ENCODE assay signal across 9 cellular contexts in the genomic region with DNA sequence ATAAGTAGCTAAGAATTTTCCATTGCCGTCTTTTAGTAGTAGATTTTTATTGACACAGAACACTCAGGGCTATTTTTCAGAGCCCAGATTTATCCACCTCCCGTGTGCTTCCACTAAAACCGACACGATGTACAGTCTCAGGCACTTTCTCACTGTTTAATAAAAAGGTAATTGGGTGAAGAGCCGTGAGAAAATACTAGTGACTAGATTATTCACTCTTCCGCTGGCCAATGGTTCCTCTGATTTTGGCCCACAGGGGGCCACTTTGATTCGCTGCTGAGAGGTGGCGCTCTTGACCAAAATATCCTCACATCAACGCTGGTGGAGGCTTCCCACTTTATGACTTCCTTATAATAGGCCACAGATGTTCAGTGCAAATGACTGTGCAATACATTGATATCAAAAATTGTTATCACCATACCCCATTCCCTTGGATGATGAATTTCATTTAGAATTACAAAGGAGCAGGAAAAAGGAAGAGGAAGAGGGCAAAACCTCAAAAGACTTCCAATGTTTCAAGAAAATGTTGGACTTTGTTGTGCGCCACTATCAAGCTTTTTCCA. TPM values are rescaled to one million over a fixed set of nuclear protein-coding genes. Genes with fewer than 3 reads are reported as not detected.
DNase-seq lines count a peak whose midpoint lies in the region; ATAC-seq, FAIRE-seq and TF ChIP-seq lines count a peak whose summit lies in the region.
"Had no signal": no experiment of that assay in that cellular context is flagged by ENCODE, and none has a peak within 500 bp of the region (broad histone marks: within the 10 kb centered on the region; RNA-seq: fewer than 3 reads in every experiment).

No MANE protein-coding gene starts in this region.

- peak; percentile 93 for ATAC-seq in HCT116

- CTCF ChIA-PET in HCT116 (lab: Charles Lee), result interaction anchor here (0.6 to 6.2 kb wide), 13 partner anchors 16 to 672 kb away, joined by 3 to 49 read pairs (median 4); a partner anchor contains a TSS

- no peak overlapping the region for H3K9ac ChIP-seq in HCT116 (ENCODE audit: low read length)

- H3K27ac ChIP-seq in HCT116 (ENCODE audit: low read depth, low read length), result no peak overlapping the region
- H3K27ac ChIP-seq in SJCRH30, result no peak overlapping the region
- H3K27ac ChIP-seq in brain microvascular endothelial cell, result no peak overlapping the region
- H3K27ac ChIP-seq: skin epidermis had no signal

- peak; percentile 80 for FAIRE-seq in A204.1 (lab: Jason Lieb, UNC)

- no TSS peak for BruUV-seq in HCT116 (replicated peaks; lab: Mats Ljungman, UMichigan)

- TF ChIP-seq POLR2A in HCT116 (IDR thresholded peaks at IDR 0.05; ENCODE audit: borderline replicate concordance, extremely low read depth, insufficient read depth, insufficient read length), result no peak

- no peak overlapping the region for H3K4me3 ChIP-seq in GM12865 (ENCODE audit: low read depth, low read length)
- H3K4me3 ChIP-seq in HCT116 (replicated peaks in 1 of 2; ENCODE audit: low read depth in 1 of 2, low read length in 2 of 2), result no peak overlapping the region
- H3K4me3 ChIP-seq in SJCRH30, result no peak overlapping the region
- H3K4me3 ChIP-seq in brain microvascular endothelial cell (ENCODE audit: low read depth, low read length), result no peak overlapping the region
- H3K4me3 ChIP-seq: skin epidermis had no signal

- H4K20me1 ChIP-seq in HCT116 (ENCODE audit: insufficient read depth), result no peaks in the 10 kb centered on the region

- POLR2A ChIA-PET in HCT116 (lab: Charles Lee), result no interaction called here

- no peaks in the 10 kb centered on the region for H3K79me2 ChIP-seq in HCT116 (ENCODE audit: insufficient read depth, low read length)

- peak; percentile 77 for TF ChIP-seq CTCF in GM12865 (IDR thresholded peaks at IDR 0.05; ENCODE audit: insufficient read depth, low read depth, low read length, missing control alignments)
- TF ChIP-seq CTCF in HCT116 (IDR thresholded peaks at IDR 0.05 in 2 of 3, conservative IDR thresholded peaks at IDR 0.05 in 1 of 3; ENCODE audit: borderline replicate concordance in 1 of 3, insufficient read depth in 1 of 3, low read depth in 2 of 3, low read length in 2 of 3), result peak; percentile 71 to 90 (median 81)
- peak; percentile 94 for TF ChIP-seq CTCF in brain microvascular endothelial cell (IDR thresholded peaks at IDR 0.05; ENCODE audit: low read depth, low read length, missing control alignments)

- intact Hi-C loops in HCT116 (cut with micrococcal nuclease), result loop anchor here (1.0 to 5.0 kb wide), 4 partner anchors 445 to 1807 kb away; no protein-coding TSS in a partner anchor

- TF ChIP-seq RAD21 in HCT116 (IDR thresholded peaks at IDR 0.05; ENCODE audit: low read depth), result peak; percentile 91

- RAD21 ChIA-PET in HCT116 (lab: Charles Lee; ENCODE audit: low non-redundant PET in 1 of 2, low total read pairs in 2 of 2, uncharacterized antibody in 2 of 2, unreplicated experiment in 2 of 2), result interaction anchor here in 1 of 2 experiments (1.7 kb wide), 1 partner anchor 445 kb away, joined by 4 read pairs; no protein-coding TSS in a partner anchor

- DNase-seq in GM12865 (ENCODE audit: low read depth) (peak; percentile 66), HCT116 (ENCODE audit: low read depth, low spot score) (peak; percentile 42), M059J (ENCODE audit: low read depth) (peak; percentile 67), SJCRH30 (peak; percentile 45 to 72), brain microvascular endothelial cell (peak; percentile 67), iPS-NIHi11 (ENCODE audit: low spot score) (peak; percentile 49), smooth muscle cell of the brain vasculature (ENCODE audit: low read depth, low spot score) (peak; percentile 56)

- H3K27me3 ChIP-seq in HCT116 (ENCODE audit: insufficient read depth, low read length) (0 out of 2 replicates have a peak, but pooled peaks cover 3% of the 10 kb centered on the region), SJCRH30 (no peaks in the 10 kb centered on the region), brain microvascular endothelial cell (replicated peaks) (no peaks in the 10 kb centered on the region)

- peak overlapping the region; percentile 34 for H2AFZ ChIP-seq in HCT116 (ENCODE audit: low read depth, low read length, poor library complexity, severe bottlenecking)

- H3K4me2 ChIP-seq in HCT116 (ENCODE audit: low read length), result no peak overlapping the region

- no peaks in the 10 kb centered on the region for H3K36me3 ChIP-seq in HCT116 (ENCODE audit: control insufficient read depth in 1 of 2, insufficient read depth in 2 of 2, low read length in 2 of 2)
- H3K36me3 ChIP-seq in SJCRH30, result no peaks in the 10 kb centered on the region
- no peaks in the 10 kb centered on the region for H3K36me3 ChIP-seq in brain microvascular endothelial cell (replicated peaks)

- in situ Hi-C loops in brain microvascular endothelial cell (cut with HindIII; ENCODE audit: low pct_ligation_motif_present, low sequenced_read_pairs), result loop anchor here (5.0 kb wide), 1 partner anchor 438 kb away; no protein-coding TSS in a partner anchor

- no peaks in the 10 kb centered on the region for H3K9me2 ChIP-seq in HCT116 (ENCODE audit: insufficient read depth)

- H3K9me3 ChIP-seq in HCT116 (ENCODE audit: control insufficient read depth in 1 of 2, insufficient read depth in 1 of 2, low read depth in 1 of 2, low read length in 2 of 2), result no peaks in the 10 kb centered on the region
- H3K9me3 ChIP-seq in SJCRH30 (replicated peaks), result no peaks in the 10 kb centered on the region

- H3K4me1 ChIP-seq in HCT116 (ENCODE audit: control insufficient read depth in 1 of 2, insufficient read depth in 2 of 2, low read length in 2 of 2), result no peaks in the 10 kb centered on the region
- 0 out of 2 replicates have a peak, but pooled peaks cover 2% of the 10 kb centered on the region for H3K4me1 ChIP-seq in SJCRH30

TF ChIP-seq in HCT116, 20 proteins besides CTCF, POLR2A, EP300 and RAD21:
- TF ChIP-seq SRF (IDR thresholded peaks at IDR 0.05; ENCODE audit: low read depth), result no peak

RNA-seq across cellular contexts. Expression of a gene that starts 12.3 kb away (rescaled TPM):
- 95.6 TPM for total RNA-seq in HCT116 (2021; ENCODE audit: unreplicated experiment)
- 81.4 and 103 TPM in 2 replicates for polyA plus RNA-seq in HCT116 (2012)
- total RNA-seq in M059J (2014; rRNA removed; shearing (Covaris generic)), result 62.9 and 84.3 TPM in 2 replicates
- 61.7 and 62.8 TPM in 2 replicates for total RNA-seq in SJCRH30 (2014; rRNA removed; shearing (Covaris generic))
